ENCODE assay signal across 13 cellular contexts in the genomic region with DNA sequence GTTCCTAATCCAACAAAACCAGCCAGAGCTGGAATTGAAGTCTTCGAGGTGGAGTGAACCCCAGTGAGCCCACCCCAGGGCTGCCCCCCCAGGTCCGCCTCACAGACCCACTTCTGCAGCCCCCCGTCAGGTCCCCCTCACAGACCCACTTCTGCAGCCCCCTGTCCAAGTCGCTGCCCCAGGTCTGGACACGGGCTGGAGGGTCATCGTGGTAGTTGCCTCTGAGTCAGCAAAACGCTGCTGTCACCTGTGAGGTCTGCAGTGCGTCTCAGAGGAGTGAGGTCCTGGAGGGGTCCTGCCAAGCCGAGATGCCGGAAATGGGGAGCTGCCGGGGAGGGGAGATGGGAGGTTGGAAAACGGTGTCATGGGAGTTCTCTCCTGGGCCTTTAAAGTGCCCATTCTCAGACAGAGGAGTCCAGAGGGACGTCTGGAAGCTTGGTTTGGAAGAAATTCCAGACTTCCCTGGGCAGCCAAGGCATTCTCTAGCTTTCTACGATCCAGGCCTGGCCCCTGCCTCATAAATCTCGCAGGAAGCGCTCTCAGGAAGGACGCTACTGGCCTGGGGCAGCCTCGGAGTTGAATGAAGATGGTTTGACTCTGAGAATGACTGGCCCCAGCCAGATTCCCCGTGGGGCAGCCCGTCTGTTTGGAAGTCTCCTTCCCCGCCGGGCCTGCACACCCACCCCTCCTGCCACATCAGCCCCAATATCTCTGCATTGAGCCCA. TPM values are rescaled to one million over a fixed set of nuclear protein-coding genes. Genes with fewer than 3 reads are reported as not detected.
DNase-seq lines count a peak whose midpoint lies in the region; ATAC-seq and TF ChIP-seq lines count a peak whose summit lies in the region.
"Had no signal": no experiment of that assay in that cellular context is flagged by ENCODE, and none has a peak within 500 bp of the region (broad histone marks: within the 10 kb centered on the region; RNA-seq: fewer than 3 reads in every experiment).

No MANE protein-coding gene starts in this region.

- ATAC-seq in activated CD8-positive, alpha-beta T cell treated with anti-CD3 and anti-CD28 coated beads, Interleukin-2, amount 10 ng/mL, durations not matched to agents 7 days and 5 days = no peak
- no peak for ATAC-seq in activated CD8-positive, alpha-beta T cell treated with anti-CD3 and anti-CD28 coated beads for 36 hours
- no peak for ATAC-seq in T-cell (replicated peaks in 1 of 4)
- ATAC-seq: stimulated activated naive B cell treated with anti-CD40 and anti-IgM and Interleukin-4, amounts not matched to agents 10 μg/mL and 1 μg/mL and 100 μg/mL, for 72 hours had no signal

- no peaks in the 10 kb centered on the region for H3K79me2 ChIP-seq in smooth muscle cell (ENCODE audit: low read depth)

- H3K27ac ChIP-seq in smooth muscle cell (ENCODE audit: low read depth) = peak overlapping the region; percentile 95

- peaks cover 30% of the 10 kb centered on the region for H3K4me1 ChIP-seq in smooth muscle cell (ENCODE audit: low read depth)

- peak overlapping the region; percentile 4 for H2AFZ ChIP-seq in smooth muscle cell (ENCODE audit: low read depth)

- no peak overlapping the region for H3K4me3 Mint-ChIP-seq in activated CD8-positive, alpha-beta T cell treated with anti-CD3 and anti-CD28 coated beads, Interleukin-2, amount 10 ng/mL, durations not matched to agents 7 days and 5 days
- no peak overlapping the region for H3K4me3 Mint-ChIP-seq in activated CD8-positive, alpha-beta T cell treated with anti-CD3 and anti-CD28 coated beads for 36 hours
- peak overlapping the region; percentile 79 to 91 (median 83) for H3K4me3 Mint-ChIP-seq in T-cell
- H3K4me3 Mint-ChIP-seq: stimulated activated naive B cell treated with anti-CD40 and anti-IgM and Interleukin-4, amounts not matched to agents 10 μg/mL and 1 μg/mL and 100 μg/mL, for 72 hours had no signal

- H4K20me1 ChIP-seq in smooth muscle cell (ENCODE audit: low read depth) = no peaks in the 10 kb centered on the region

- 26% methylated on average over 21 of the region's 22 CpGs for WGBS in smooth muscle cell (ENCODE audit: low lambda C conversion rate)

- no peak for DNase-seq in activated CD8-positive, alpha-beta T cell treated with anti-CD3 and anti-CD28 coated beads, Interleukin-2, amount 10 ng/mL, durations not matched to agents 7 days and 5 days
- DNase-seq in activated CD8-positive, alpha-beta T cell treated with anti-CD3 and anti-CD28 coated beads for 36 hours = no peak
- DNase-seq in T-cell (no peak), islet precursor cell (peak; percentile 97), smooth muscle cell (lab: John Stamatoyannopoulos, UW; ENCODE audit: unreplicated experiment) (no peak), activated gamma-delta T cell (lab: John Stamatoyannopoulos, UW) (no peak), RKO (ENCODE audit: low spot score) (no peak)
- no peak for DNase-seq in stimulated activated CD8-positive, alpha-beta memory T cell treated with anti-CD3 and anti-CD28 coated beads, Interleukin-4, amount 100 ng/mL, for 48 hours
- DNase-seq: hippocampal formation; stimulated activated naive B cell treated with anti-CD40 and anti-IgM and Interleukin-4, amounts not matched to agents 10 μg/mL and 1 μg/mL and 100 μg/mL, for 72 hours had no signal

- H3K27me3 ChIP-seq in smooth muscle cell (ENCODE audit: low read depth) = no peaks in the 10 kb centered on the region

- peak overlapping the region; percentile 89 for H3K27ac Mint-ChIP-seq in activated CD8-positive, alpha-beta T cell treated with anti-CD3 and anti-CD28 coated beads, Interleukin-2, amount 10 ng/mL, durations not matched to agents 7 days and 5 days
- no peak overlapping the region for H3K27ac Mint-ChIP-seq in activated CD8-positive, alpha-beta T cell treated with anti-CD3 and anti-CD28 coated beads for 36 hours
- peak overlapping the region; percentile 99 for H3K27ac Mint-ChIP-seq in T-cell

- no peak overlapping the region for H3K4me3 ChIP-seq in smooth muscle cell

- TF ChIP-seq CTCF in activated CD8-positive, alpha-beta T cell treated with anti-CD3 and anti-CD28 coated beads for 36 hours (IDR thresholded peaks at IDR 0.05) = no peak
- TF ChIP-seq CTCF in smooth muscle cell (IDR thresholded peaks at IDR 0.05; ENCODE audit: borderline replicate concordance, insufficient read depth, poor library complexity, severe bottlenecking) = no peak

- no peaks in the 10 kb centered on the region for H3K9me3 Mint-ChIP-seq in activated CD8-positive, alpha-beta T cell treated with anti-CD3 and anti-CD28 coated beads, Interleukin-2, amount 10 ng/mL, durations not matched to agents 7 days and 5 days (ENCODE audit: insufficient read depth)
- H3K9me3 Mint-ChIP-seq in activated CD8-positive, alpha-beta T cell treated with anti-CD3 and anti-CD28 coated beads for 36 hours = no peaks in the 10 kb centered on the region
- no peaks in the 10 kb centered on the region for H3K9me3 Mint-ChIP-seq in T-cell
- H3K9me3 Mint-ChIP-seq: stimulated activated naive B cell treated with anti-CD40 and anti-IgM and Interleukin-4, amounts not matched to agents 10 μg/mL and 1 μg/mL and 100 μg/mL, for 72 hours had no signal

- H3K36me3 Mint-ChIP-seq in activated CD8-positive, alpha-beta T cell treated with anti-CD3 and anti-CD28 coated beads, Interleukin-2, amount 10 ng/mL, durations not matched to agents 7 days and 5 days (ENCODE audit: low read depth) = no peaks in the 10 kb centered on the region
- H3K36me3 Mint-ChIP-seq in activated CD8-positive, alpha-beta T cell treated with anti-CD3 and anti-CD28 coated beads for 36 hours (ENCODE audit: low read depth) = no peaks in the 10 kb centered on the region
- peaks cover 3% of the 10 kb centered on the region for H3K36me3 Mint-ChIP-seq in T-cell
- H3K36me3 Mint-ChIP-seq: stimulated activated naive B cell treated with anti-CD40 and anti-IgM and Interleukin-4, amounts not matched to agents 10 μg/mL and 1 μg/mL and 100 μg/mL, for 72 hours had no signal

- H3K27me3 Mint-ChIP-seq in activated CD8-positive, alpha-beta T cell treated with anti-CD3 and anti-CD28 coated beads, Interleukin-2, amount 10 ng/mL, durations not matched to agents 7 days and 5 days (ENCODE audit: low read depth) = peaks cover 3% of the 10 kb centered on the region
- no peaks in the 10 kb centered on the region for H3K27me3 Mint-ChIP-seq in activated CD8-positive, alpha-beta T cell treated with anti-CD3 and anti-CD28 coated beads for 36 hours
- peaks cover 0 to 10% of the 10 kb centered on the region in 2 donors for H3K27me3 Mint-ChIP-seq in T-cell

- H3K4me1 Mint-ChIP-seq in activated CD8-positive, alpha-beta T cell treated with anti-CD3 and anti-CD28 coated beads, Interleukin-2, amount 10 ng/mL, durations not matched to agents 7 days and 5 days (ENCODE audit: low read depth) = peaks cover 12% of the 10 kb centered on the region
- peaks cover 29% of the 10 kb centered on the region for H3K4me1 Mint-ChIP-seq in activated CD8-positive, alpha-beta T cell treated with anti-CD3 and anti-CD28 coated beads for 36 hours (ENCODE audit: low read depth)
- H3K4me1 Mint-ChIP-seq in T-cell = peaks cover 29 to 40% (median 39%) of the 10 kb centered on the region in 3 donors

- no peaks in the 10 kb centered on the region for H3K9me3 ChIP-seq in smooth muscle cell (replicated peaks; ENCODE audit: low read depth)

- H3K36me3 ChIP-seq in smooth muscle cell (ENCODE audit: low read depth) = no peaks in the 10 kb centered on the region

- peaks cover 36% of the 10 kb centered on the region for H3F3A ChIP-seq in smooth muscle cell (ENCODE audit: low read depth)

- POLR2A ChIA-PET in activated CD8-positive, alpha-beta T cell treated with anti-CD3 and anti-CD28 coated beads, Interleukin-2, amount 10 ng/mL, durations not matched to agents 7 days and 5 days (lab: Charles Lee) = interaction anchor here (1.2 kb wide), 1 partner anchor 15 kb away, joined by 3 read pairs; no protein-coding TSS in a partner anchor
- POLR2A ChIA-PET in activated CD8-positive, alpha-beta T cell treated with anti-CD3 and anti-CD28 coated beads for 36 hours (lab: Charles Lee) = interaction anchor here (0.9 kb wide), 1 partner anchor 13 kb away, joined by 3 read pairs; no protein-coding TSS in a partner anchor
- POLR2A ChIA-PET in T-cell (lab: Charles Lee) = no interaction called here

- H3K9ac ChIP-seq in smooth muscle cell (ENCODE audit: low read depth) = peak overlapping the region; percentile 66

- intact Hi-C loops in activated CD8-positive, alpha-beta T cell treated with anti-CD3 and anti-CD28 coated beads for 36 hours (cut with micrococcal nuclease) = no loop called here

- CTCF ChIA-PET in activated CD8-positive, alpha-beta T cell treated with anti-CD3 and anti-CD28 coated beads, Interleukin-2, amount 10 ng/mL, durations not matched to agents 7 days and 5 days (lab: Charles Lee) = interaction anchor here (1.3 kb wide), 1 partner anchor 14 kb away, joined by 3 read pairs; no protein-coding TSS in a partner anchor
- CTCF ChIA-PET in activated CD8-positive, alpha-beta T cell treated with anti-CD3 and anti-CD28 coated beads for 36 hours (lab: Charles Lee) = interaction anchor here (0.9 kb wide), 1 partner anchor 14 kb away, joined by 3 read pairs; no protein-coding TSS in a partner anchor
- CTCF ChIA-PET in T-cell (lab: Charles Lee) = no interaction called here

- H3K4me2 ChIP-seq in smooth muscle cell = peak overlapping the region; percentile 65

RNA-seq across cellular contexts. Expression of gene CALML3, which starts 38.6 kb away (rescaled TPM):
- not detected for total RNA-seq in activated CD8-positive, alpha-beta T cell treated with anti-CD3 and anti-CD28 coated beads, Interleukin-2, amount 10 ng/mL, durations not matched to agents 7 days and 5 days
- not detected for total RNA-seq in activated CD8-positive, alpha-beta T cell treated with anti-CD3 and anti-CD28 coated beads for 36 hours
- total RNA-seq in T-cell = not detected
- total RNA-seq in smooth muscle cell = 0.04 and 0.49 TPM in 2 replicates
- 0.20 TPM in 1 of 2 replicates, not detected in the other for polyA plus RNA-seq in smooth muscle cell
- total RNA-seq: LHCN-M2, myocyte had no signal
- polyA plus RNA-seq: AG04450 had no signal

Comparison
In these comparisons a context has a peak if more than half of its experiments do, and no peak if none do; other contexts are left out.
1. H3K4me3 Mint-ChIP-seq: peak in T-cell (3 of 3); none in activated CD8-positive, alpha-beta T cell treated with anti-CD3 and anti-CD28 coated beads, Interleukin-2, amount 10 ng/mL, durations not matched to agents 7 days and 5 days (single experiment) and activated CD8-positive, alpha-beta T cell treated with anti-CD3 and anti-CD28 coated beads for 36 hours (single experiment).
2. CTCF ChIA-PET loops: an anchor here in activated CD8-positive, alpha-beta T cell treated with anti-CD3 and anti-CD28 coated beads, Interleukin-2, amount 10 ng/mL, durations not matched to agents 7 days and 5 days (1.3 kb wide) and activated CD8-positive, alpha-beta T cell treated with anti-CD3 and anti-CD28 coated beads for 36 hours (0.9 kb wide); none called in T-cell.
3. POLR2A ChIA-PET loops: an anchor here in activated CD8-positive, alpha-beta T cell treated with anti-CD3 and anti-CD28 coated beads, Interleukin-2, amount 10 ng/mL, durations not matched to agents 7 days and 5 days (1.2 kb wide) and activated CD8-positive, alpha-beta T cell treated with anti-CD3 and anti-CD28 coated beads for 36 hours (0.9 kb wide); none called in T-cell.